Comparison of ENCODE assay signal across 9 cellular contexts in genomic region chr10:72194949-72195348, GRCh38.
"Had no signal": no experiment of that assay in that cellular context is flagged by ENCODE, and none has a peak within 500 bp of the region (broad histone marks: within the 10 kb centered on the region; RNA-seq: fewer than 3 reads in every experiment).

No MANE protein-coding gene starts in this region.

- H3K27me3 Mint-ChIP-seq: IgD-negative memory B cell had no signal

- ATAC-seq: GM23338, HepG2 had no signal

- H3K4me2 ChIP-seq: GM23338 had no signal

- H3K27ac Mint-ChIP-seq: GM23338, H9, IgD-negative memory B cell had no signal

- DNase-seq: H9, HCEC 1CT, KG1 had no signal

- H3K4me1 Mint-ChIP-seq: GM23338, H9 had no signal

- H3K9me3 Mint-ChIP-seq: H9, IgD-negative memory B cell had no signal

- H3K27ac ChIP-seq: HL-60 had no signal

- H3K4me3 ChIP-seq: GM23338 had no signal

- H3K4me3 Mint-ChIP-seq: GM23338, H9, IgD-negative memory B cell had no signal

- H2AFZ ChIP-seq: GM23338 had no signal

- FAIRE-seq: H1, H54, HepG2 had no signal
